ENCODE assay signal across 11 cellular contexts in the genomic region with DNA sequence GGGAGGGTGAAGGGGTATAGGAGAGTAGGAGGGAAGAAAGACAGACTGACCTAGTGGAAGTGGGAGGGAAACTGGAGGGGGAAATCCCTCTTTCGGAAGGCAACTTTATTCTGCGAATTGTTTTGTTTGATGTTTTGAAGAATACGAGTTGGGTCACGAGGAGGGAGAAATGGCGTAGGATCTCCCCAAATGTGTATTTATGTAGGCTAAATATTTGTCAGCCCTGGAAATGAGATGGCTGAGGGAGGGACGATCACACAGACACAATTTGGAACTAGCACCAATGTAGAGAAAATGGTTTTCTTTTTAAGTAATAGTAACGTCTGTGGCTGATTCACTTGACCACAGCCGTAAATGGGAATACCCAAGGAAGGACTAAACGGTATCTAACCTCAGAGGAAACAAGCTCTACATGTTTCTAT.
DNase-seq lines count a peak whose midpoint lies in the region; ATAC-seq and TF ChIP-seq lines count a peak whose summit lies in the region.
"Had no signal": no experiment of that assay in that cellular context is flagged by ENCODE, and none has a peak within 500 bp of the region (broad histone marks: within the 10 kb centered on the region; RNA-seq: fewer than 3 reads in every experiment).

No MANE protein-coding gene starts in this region.

- no peaks in the 10 kb centered on the region for H3K27me3 ChIP-seq in transverse colon
- H3K27me3 ChIP-seq: ovary, upper lobe of left lung had no signal

- WGBS in transverse colon (ENCODE audit: low coverage in 1 of 2), 2 donors: 37 to 50% methylated on average over 7 to 9 of the region's 9 CpGs

- peaks cover 6 to 42% (median 11%) of the 10 kb centered on the region in 4 donors for H3K4me1 ChIP-seq in transverse colon

- no peaks in the 10 kb centered on the region for H3K36me3 ChIP-seq in transverse colon
- H3K36me3 ChIP-seq: ovary, upper lobe of left lung had no signal

- peak overlapping the region; percentile 95 for H3K27ac Mint-ChIP-seq in activated T-cell treated with anti-CD3 and anti-CD28 coated beads, Interleukin-2, amount 50 U/mL, for 72 hours
- peak overlapping the region; percentile 93 for H3K27ac Mint-ChIP-seq in mesothelial cell of epicardium

- no peak overlapping the region for H3K4me3 ChIP-seq in transverse colon
- H3K4me3 ChIP-seq: ovary, upper lobe of left lung had no signal

- no peaks in the 10 kb centered on the region for H3K9me3 ChIP-seq in transverse colon
- H3K9me3 ChIP-seq: ovary, upper lobe of left lung had no signal

- peaks cover 81% of the 10 kb centered on the region for H3K4me1 Mint-ChIP-seq in activated T-cell treated with anti-CD3 and anti-CD28 coated beads, Interleukin-2, amount 50 U/mL, for 72 hours (ENCODE audit: low read depth)
- peaks cover 57% of the 10 kb centered on the region for H3K4me1 Mint-ChIP-seq in mesothelial cell of epicardium

- DNase-seq in left ventricle myocardium superior (no peak), cardiac septum (ENCODE audit: low spot score) (no peak), mesothelial cell of epicardium (ENCODE audit: low spot score in 2 of 2, unreplicated experiment in 2 of 2) (no peak), transverse colon (no peak), NCI-H2196 treated with DMSO at 0.1 percent for 48 hours (lab: John Stamatoyannopoulos, UW; ENCODE audit: unreplicated experiment) (no peak), COLO668 (lab: John Stamatoyannopoulos, UW; ENCODE audit: unreplicated experiment) (no peak)
- DNase-seq in activated T-cell treated with anti-CD3 and anti-CD28 coated beads, Interleukin-2, amount 50 U/mL, for 72 hours: peak; percentile 67 to 68
- DNase-seq: kidney, upper lobe of left lung had no signal

- ATAC-seq in left ventricle myocardium superior (peak; percentile 34), GM19452 (IDR thresholded peaks at IDR 0.05; ENCODE audit: unreplicated experiment) (no peak)
- ATAC-seq in activated T-cell treated with anti-CD3 and anti-CD28 coated beads, Interleukin-2, amount 50 U/mL, for 72 hours (replicated peaks in 1 of 2): peak; percentile 65 to 68

- no peak for TF ChIP-seq POLR2A in transverse colon (IDR thresholded peaks at IDR 0.05)

- H3K9me3 Mint-ChIP-seq in activated T-cell treated with anti-CD3 and anti-CD28 coated beads, Interleukin-2, amount 50 U/mL, for 72 hours: peaks cover 0 to 1% of the 10 kb centered on the region in 2 donors
- H3K9me3 Mint-ChIP-seq in mesothelial cell of epicardium: no peaks in the 10 kb centered on the region

- TF ChIP-seq CTCF in mesothelial cell of epicardium (IDR thresholded peaks at IDR 0.05; ENCODE audit: unreplicated experiment): no peak
- TF ChIP-seq CTCF in transverse colon (IDR thresholded peaks at IDR 0.05): no peak

- peaks cover under 1% of the 10 kb centered on the region for H3K27me3 Mint-ChIP-seq in activated T-cell treated with anti-CD3 and anti-CD28 coated beads, Interleukin-2, amount 50 U/mL, for 72 hours (ENCODE audit: low read depth)
- H3K27me3 Mint-ChIP-seq in mesothelial cell of epicardium (ENCODE audit: low read depth): no peaks in the 10 kb centered on the region

- peak overlapping the region; percentile 80 to 89 for H3K4me3 Mint-ChIP-seq in activated T-cell treated with anti-CD3 and anti-CD28 coated beads, Interleukin-2, amount 50 U/mL, for 72 hours
- H3K4me3 Mint-ChIP-seq in mesothelial cell of epicardium: peak overlapping the region; percentile 3

- no peaks in the 10 kb centered on the region for H3K36me3 Mint-ChIP-seq in activated T-cell treated with anti-CD3 and anti-CD28 coated beads, Interleukin-2, amount 50 U/mL, for 72 hours (ENCODE audit: insufficient read depth in 2 of 2)
- H3K36me3 Mint-ChIP-seq in mesothelial cell of epicardium: no peaks in the 10 kb centered on the region

- no peak for TF ChIP-seq EP300 in transverse colon (IDR thresholded peaks at IDR 0.05; ENCODE audit: low read depth)

- in situ Hi-C loops in transverse colon (cut with MboI; ENCODE audit: low pct_ligation_motif_present in 1 of 4, low pct_unique_long_range_greater_than_20kb in 1 of 4, low sequenced_read_pairs in 3 of 4): no loop called here

- intact Hi-C loops in left ventricle myocardium superior (cut with micrococcal nuclease): loop anchor here (5.0 kb wide), 1 partner anchor 68 kb away; no protein-coding TSS in a partner anchor
- intact Hi-C loops in cardiac septum (cut with DNase I): loop anchor here (5.0 kb wide), 1 partner anchor 68 kb away; no protein-coding TSS in a partner anchor
- intact Hi-C loops in transverse colon (cut with DNase I; ENCODE audit: low total_unique reads): no loop called here

- peak overlapping the region; percentile 1 to 64 (median 22) for H3K27ac ChIP-seq in transverse colon
- H3K27ac ChIP-seq: ovary, upper lobe of left lung had no signal

Comparison
In these comparisons a context has a peak if more than half of its experiments do, and no peak if none do; other contexts are left out.
1. DNase-seq: peak in activated T-cell treated with anti-CD3 and anti-CD28 coated beads, Interleukin-2, amount 50 U/mL, for 72 hours (2 of 2); none in left ventricle myocardium superior (single experiment), cardiac septum (single experiment), mesothelial cell of epicardium (0 of 2), transverse colon (single experiment), NCI-H2196 treated with DMSO at 0.1 percent for 48 hours (single experiment) and COLO668 (single experiment).